In the genomic region with DNA sequence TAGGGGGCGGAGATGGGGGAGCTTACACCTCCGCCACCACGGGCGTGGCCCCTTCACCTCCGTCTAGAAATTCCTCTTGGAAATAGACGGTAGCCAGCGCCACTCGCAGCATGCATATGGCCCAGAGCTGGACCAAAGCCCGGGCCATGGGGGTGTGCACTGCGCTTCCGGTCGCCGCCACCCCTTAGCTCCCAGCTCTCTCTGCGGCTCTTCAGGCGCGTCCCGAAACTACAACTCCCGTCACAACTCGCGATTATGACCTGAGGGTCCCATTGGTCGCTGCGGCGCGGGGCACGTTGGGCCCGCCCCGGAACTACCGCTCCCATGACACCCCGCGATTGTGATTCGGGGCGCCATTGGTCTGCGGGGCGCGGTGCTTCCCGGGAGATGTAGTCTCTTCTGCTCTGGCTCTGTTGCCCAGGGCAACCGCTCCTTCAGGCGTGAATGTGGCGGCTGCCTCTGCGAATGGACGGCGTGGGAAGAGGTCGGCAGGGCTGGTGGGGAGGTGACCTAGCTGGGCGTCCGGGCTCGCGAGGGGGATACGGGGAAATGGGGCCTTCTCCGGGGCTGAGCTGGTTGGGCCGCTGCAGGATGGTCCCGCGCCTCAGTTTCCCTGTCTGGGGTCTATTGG, we compare ENCODE assay signal across 9 cellular contexts. TPM values are rescaled to one million over a fixed set of nuclear protein-coding genes. Genes with fewer than 3 reads are reported as not detected.
DNase-seq lines count a peak whose midpoint lies in the region; ATAC-seq, FAIRE-seq and TF ChIP-seq lines count a peak whose summit lies in the region.
"Had no signal": no experiment of that assay in that cellular context is flagged by ENCODE, and none has a peak within 500 bp of the region (broad histone marks: within the 10 kb centered on the region; RNA-seq: fewer than 3 reads in every experiment).

Gene C19orf44 (plus strand): TSS at position 413 of the 631 bp plus-strand sequence. CDS start 4,399 bp downstream, outside the sequence.
A gene with protein sequence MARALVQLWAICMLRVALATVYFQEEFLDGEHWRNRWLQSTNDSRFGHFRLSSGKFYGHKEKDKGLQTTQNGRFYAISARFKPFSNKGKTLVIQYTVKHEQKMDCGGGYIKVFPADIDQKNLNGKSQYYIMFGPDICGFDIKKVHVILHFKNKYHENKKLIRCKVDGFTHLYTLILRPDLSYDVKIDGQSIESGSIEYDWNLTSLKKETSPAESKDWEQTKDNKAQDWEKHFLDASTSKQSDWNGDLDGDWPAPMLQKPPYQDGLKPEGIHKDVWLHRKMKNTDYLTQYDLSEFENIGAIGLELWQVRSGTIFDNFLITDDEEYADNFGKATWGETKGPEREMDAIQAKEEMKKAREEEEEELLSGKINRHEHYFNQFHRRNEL (minus strand): TSS at position 186 of the 631 bp plus-strand sequence. CDS start 38 bp downstream, at position 148.

- POLR2A ChIA-PET in activated CD4-positive, alpha-beta T cell treated with anti-CD3 and anti-CD28 coated beads for 36 hours (lab: Charles Lee) = interaction anchor here (0.5 to 0.9 kb wide), 2 partner anchors 21 to 159 kb away, joined by 3 to 4 read pairs; no protein-coding TSS in a partner anchor

- intact Hi-C loops in activated CD4-positive, alpha-beta T cell treated with anti-CD3 and anti-CD28 coated beads for 36 hours (cut with DNase I, micrococcal nuclease) = loop anchor here (1.0 to 2.0 kb wide), 14 partner anchors 24 to 771 kb away; partner anchors contain the start of genes CHERP (in 2 of the 2), MED26 (in 2 of the 2), AP1M1 (in 1 of the 2) and BABAM1 (in 1 of the 2)

- H3K4me1 Mint-ChIP-seq in activated CD4-positive, alpha-beta T cell treated with anti-CD3 and anti-CD28 coated beads for 36 hours = peaks cover 13% of the 10 kb centered on the region

- no peaks in the 10 kb centered on the region for H3K36me3 ChIP-seq in BE2C

- no peaks in the 10 kb centered on the region for H3K27me3 ChIP-seq in BE2C

- H3K4me1 ChIP-seq in BE2C = no peaks in the 10 kb centered on the region

- no peaks in the 10 kb centered on the region for H3K9me3 ChIP-seq in BE2C

- H3K36me3 Mint-ChIP-seq in activated CD4-positive, alpha-beta T cell treated with anti-CD3 and anti-CD28 coated beads for 36 hours (ENCODE audit: low read depth) = peaks cover 5% of the 10 kb centered on the region

- peak; percentile 95 for ATAC-seq in HG03442 (IDR thresholded peaks at IDR 0.05; ENCODE audit: unreplicated experiment)
- ATAC-seq in activated CD4-positive, alpha-beta T cell treated with anti-CD3 and anti-CD28 coated beads for 36 hours = peak; percentile 99

- DNase-seq in BE2C = peak; percentile 98
- DNase-seq in GM19239 (ENCODE audit: insufficient read length, low spot score) = peak; percentile 92
- DNase-seq in NCI-H510A treated with DMSO at 0.1 percent for 48 hours (lab: John Stamatoyannopoulos, UW) = peak; percentile 97
- DNase-seq in activated CD4-positive, alpha-beta T cell treated with anti-CD3 and anti-CD28 coated beads for 36 hours = peak; percentile 99
- DNase-seq in kidney glomerular epithelial cell (lab: John Stamatoyannopoulos, UW) = peak; percentile 98
- peak; percentile 95 to 97 for DNase-seq in stimulated activated CD4-positive, alpha-beta T cell treated with anti-CD3 and anti-CD28 coated beads, Interleukin-15, amount 100 ng/mL, for 48 hours (ENCODE audit: low read depth in 2 of 2)

- H3K27me3 Mint-ChIP-seq in activated CD4-positive, alpha-beta T cell treated with anti-CD3 and anti-CD28 coated beads for 36 hours = no peaks in the 10 kb centered on the region

- CTCF ChIA-PET in activated CD4-positive, alpha-beta T cell treated with anti-CD3 and anti-CD28 coated beads for 36 hours (lab: Charles Lee) = interaction anchor here (0.7 to 1.1 kb wide), 2 partner anchors 27 to 291 kb away, joined by 3 read pairs; no protein-coding TSS in a partner anchor

- H3K27ac Mint-ChIP-seq in activated CD4-positive, alpha-beta T cell treated with anti-CD3 and anti-CD28 coated beads for 36 hours = peak within 1 kb of the TSS; percentile 79

- H3K27ac ChIP-seq in cingulate gyrus (ENCODE audit: low read depth, low read length) = peak within 1 kb of the TSS; percentile 63

- H3K4me3 Mint-ChIP-seq in activated CD4-positive, alpha-beta T cell treated with anti-CD3 and anti-CD28 coated beads for 36 hours = peak within 1 kb of the TSS; percentile 89

- H3K9me3 Mint-ChIP-seq in activated CD4-positive, alpha-beta T cell treated with anti-CD3 and anti-CD28 coated beads for 36 hours (ENCODE audit: low read depth) = no peaks in the 10 kb centered on the region

- H3K4me3 ChIP-seq in BE2C (ENCODE audit: low read depth, low read length) = peak within 1 kb of the TSS; percentile 78

- peak; percentile 21; the same call in 1 of the 2 replicates for TF ChIP-seq CTCF in BE2C (IDR thresholded peaks at IDR 0.05; ENCODE audit: low read depth, low read length)

- FAIRE-seq in GM19239 (lab: Jason Lieb, UNC) = peak; percentile 95
- FAIRE-seq: islet of Langerhans had no signal

RNA-seq across cellular contexts. Expression of gene C19orf44, which starts in this region (rescaled TPM):
- 13.8 TPM for polyA plus RNA-seq in BE2C (2012; ENCODE audit: insufficient read depth, insufficient read length, low read depth)
- total RNA-seq in activated CD4-positive, alpha-beta T cell treated with anti-CD3 and anti-CD28 coated beads for 36 hours = 1 to 10 TPM; 2.9 to 4.0 TPM

RNA-seq across cellular contexts. Expression of the second gene that starts in this region (rescaled TPM):
- not detected for polyA plus RNA-seq in BE2C (2012; ENCODE audit: insufficient read depth, insufficient read length, low read depth)
- total RNA-seq in activated CD4-positive, alpha-beta T cell treated with anti-CD3 and anti-CD28 coated beads for 36 hours = not detected

Comparison
In these comparisons a context has a peak if more than half of its experiments do, and no peak if none do; other contexts are left out.
1. Peak in every context shown above with its lines: DNase-seq, ATAC-seq, H3K4me3 ChIP-seq and H3K27ac ChIP-seq.